Comparison of ENCODE assay signal across 11 cellular contexts in the genomic region with DNA sequence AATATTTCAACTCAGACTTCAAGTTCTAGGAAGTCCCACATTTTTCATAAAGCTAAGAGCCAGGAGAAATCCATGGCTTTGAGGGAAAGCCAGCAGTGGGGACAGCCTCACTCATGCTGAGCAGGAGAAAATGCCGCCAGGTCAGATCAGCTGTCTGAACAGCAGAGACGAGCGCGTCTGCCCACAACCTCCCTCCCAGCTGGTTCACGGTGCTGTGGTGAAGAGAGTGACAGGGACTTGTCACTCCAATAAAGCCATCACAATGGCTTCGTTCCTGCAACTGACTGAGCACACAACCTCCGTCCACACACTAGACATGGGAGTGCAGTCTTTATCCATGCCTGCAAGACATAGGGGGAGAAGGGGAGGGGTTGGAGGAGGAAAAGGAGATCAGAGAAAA.
"Had no signal": no experiment of that assay in that cellular context is flagged by ENCODE, and none has a peak within 500 bp of the region (broad histone marks: within the 10 kb centered on the region; RNA-seq: fewer than 3 reads in every experiment).

No MANE protein-coding gene starts in this region.

- H3K27ac ChIP-seq: pancreas, skin epidermis, VCaP had no signal

- H3K4me1 Mint-ChIP-seq: activated CD4-positive, alpha-beta memory T cell treated with anti-CD3 and anti-CD28 coated beads, Interleukin-2, amount 10 ng/mL, durations not matched to agents 7 days and 5 days; activated naive CD4-positive, alpha-beta T cell treated with anti-CD3 and anti-CD28 coated beads, Interleukin-2, amount 10 ng/mL, durations not matched to agents 7 days and 5 days; immature natural killer cell; T-cell had no signal

- H3K9me3 ChIP-seq: pancreas, thyroid gland had no signal

- H3K27ac Mint-ChIP-seq: activated CD4-positive, alpha-beta memory T cell treated with anti-CD3 and anti-CD28 coated beads, Interleukin-2, amount 10 ng/mL, durations not matched to agents 7 days and 5 days; activated naive CD4-positive, alpha-beta T cell treated with anti-CD3 and anti-CD28 coated beads, Interleukin-2, amount 10 ng/mL, durations not matched to agents 7 days and 5 days; immature natural killer cell; mesothelial cell of epicardium; T-cell had no signal

- DNase-seq: activated CD4-positive, alpha-beta memory T cell treated with anti-CD3 and anti-CD28 coated beads, Interleukin-2, amount 10 ng/mL, durations not matched to agents 7 days and 5 days; activated naive CD4-positive, alpha-beta T cell treated with anti-CD3 and anti-CD28 coated beads, Interleukin-2, amount 10 ng/mL, durations not matched to agents 7 days and 5 days; cerebellar nuclear complex; dermis blood vessel endothelial cell; immature natural killer cell; pancreas; T-cell had no signal

- H3K9me3 Mint-ChIP-seq: activated CD4-positive, alpha-beta memory T cell treated with anti-CD3 and anti-CD28 coated beads, Interleukin-2, amount 10 ng/mL, durations not matched to agents 7 days and 5 days; activated naive CD4-positive, alpha-beta T cell treated with anti-CD3 and anti-CD28 coated beads, Interleukin-2, amount 10 ng/mL, durations not matched to agents 7 days and 5 days; mesothelial cell of epicardium; T-cell had no signal

- FAIRE-seq: pancreas had no signal

- H3K4me3 Mint-ChIP-seq: activated CD4-positive, alpha-beta memory T cell treated with anti-CD3 and anti-CD28 coated beads, Interleukin-2, amount 10 ng/mL, durations not matched to agents 7 days and 5 days; activated naive CD4-positive, alpha-beta T cell treated with anti-CD3 and anti-CD28 coated beads, Interleukin-2, amount 10 ng/mL, durations not matched to agents 7 days and 5 days; immature natural killer cell; mesothelial cell of epicardium; T-cell had no signal

- H3K36me3 ChIP-seq: pancreas, thyroid gland had no signal

- H3K36me3 Mint-ChIP-seq: activated naive CD4-positive, alpha-beta T cell treated with anti-CD3 and anti-CD28 coated beads, Interleukin-2, amount 10 ng/mL, durations not matched to agents 7 days and 5 days; immature natural killer cell; mesothelial cell of epicardium; T-cell had no signal

- H3K4me3 ChIP-seq: pancreas, skin epidermis, thyroid gland had no signal

- H3K4me1 ChIP-seq: pancreas had no signal

- H3K27me3 ChIP-seq: pancreas, thyroid gland had no signal
